Comparison of ENCODE assay signal across 17 cellular contexts in genomic region chr2:5562865-5563264, GRCh38.
DNase-seq lines count a peak whose midpoint lies in the region; ATAC-seq, FAIRE-seq and TF ChIP-seq lines count a peak whose summit lies in the region.
"Had no signal": no experiment of that assay in that cellular context is flagged by ENCODE, and none has a peak within 500 bp of the region (broad histone marks: within the 10 kb centered on the region; RNA-seq: fewer than 3 reads in every experiment).

No MANE protein-coding gene starts in this region.

- no peaks in the 10 kb centered on the region for H3K4me1 ChIP-seq in neural progenitor cell
- H3K4me1 ChIP-seq in uterus: no peaks in the 10 kb centered on the region

- TF ChIP-seq CTCF in brain (conservative IDR thresholded peaks at IDR 0.05) (no peak), neural progenitor cell (IDR thresholded peaks at IDR 0.05) (no peak), uterus (IDR thresholded peaks at IDR 0.05) (no peak)

- H3K4me3 Mint-ChIP-seq in brain (no peak overlapping the region), neural progenitor cell (no peak overlapping the region)
- no peak overlapping the region for H3K4me3 Mint-ChIP-seq in stimulated activated memory B cell treated with anti-CD40 and anti-IgM and Interleukin-4, amounts not matched to agents 10 μg/mL and 1 μg/mL and 100 μg/mL, for 72 hours
- H3K4me3 Mint-ChIP-seq: B cell; CD4-positive, alpha-beta T cell had no signal

- H3K27ac Mint-ChIP-seq in brain (peak overlapping the region in 3 of 5 experiments; percentile 0 to 47 (median 37)), neural progenitor cell (peak overlapping the region; percentile 15)
- no peak overlapping the region for H3K27ac Mint-ChIP-seq in stimulated activated memory B cell treated with anti-CD40 and anti-IgM and Interleukin-4, amounts not matched to agents 10 μg/mL and 1 μg/mL and 100 μg/mL, for 72 hours
- H3K27ac Mint-ChIP-seq: B cell; CD4-positive, alpha-beta T cell had no signal

- H3K36me3 Mint-ChIP-seq in brain: no peaks in the 10 kb centered on the region
- H3K36me3 Mint-ChIP-seq in neural progenitor cell: no peaks in the 10 kb centered on the region
- H3K36me3 Mint-ChIP-seq in stimulated activated memory B cell treated with anti-CD40 and anti-IgM and Interleukin-4, amounts not matched to agents 10 μg/mL and 1 μg/mL and 100 μg/mL, for 72 hours: no peaks in the 10 kb centered on the region

- no peak overlapping the region for H3K27ac ChIP-seq in neural progenitor cell
- H3K27ac ChIP-seq in uterus: no peak overlapping the region

- H3K27me3 Mint-ChIP-seq in brain (no peaks in the 10 kb centered on the region), neural progenitor cell (ENCODE audit: insufficient read depth, low read depth) (peaks cover 6% of the 10 kb centered on the region)
- no peaks in the 10 kb centered on the region for H3K27me3 Mint-ChIP-seq in stimulated activated memory B cell treated with anti-CD40 and anti-IgM and Interleukin-4, amounts not matched to agents 10 μg/mL and 1 μg/mL and 100 μg/mL, for 72 hours
- H3K27me3 Mint-ChIP-seq: B cell; CD4-positive, alpha-beta T cell had no signal

- peak; percentile 26 for FAIRE-seq in GM12891 (lab: Jason Lieb, UNC)
- FAIRE-seq: GM12892, GM19239 had no signal

- H3K9me3 Mint-ChIP-seq in brain (peaks cover 0 to 15% (median 9%) of the 10 kb centered on the region in 5 experiments), neural progenitor cell (peaks cover 13% of the 10 kb centered on the region)
- peaks cover 4% of the 10 kb centered on the region for H3K9me3 Mint-ChIP-seq in stimulated activated memory B cell treated with anti-CD40 and anti-IgM and Interleukin-4, amounts not matched to agents 10 μg/mL and 1 μg/mL and 100 μg/mL, for 72 hours

- H3F3A ChIP-seq in neural progenitor cell (ENCODE audit: low read depth): no peaks in the 10 kb centered on the region

- H3K9ac ChIP-seq in neural progenitor cell: no peak overlapping the region

- H3K36me3 ChIP-seq in neural progenitor cell (no peaks in the 10 kb centered on the region), uterus (no peaks in the 10 kb centered on the region)

- H3K27me3 ChIP-seq in neural progenitor cell: no peaks in the 10 kb centered on the region
- H3K27me3 ChIP-seq in uterus: no peaks in the 10 kb centered on the region

- intact Hi-C loops in uterus (cut with DNase I; ENCODE audit: low total_unique reads): no loop called here

- no peak overlapping the region for H3K4me2 ChIP-seq in neural progenitor cell

- H3K9me3 ChIP-seq in neural progenitor cell (ENCODE audit: low read depth): no peaks in the 10 kb centered on the region
- no peaks in the 10 kb centered on the region for H3K9me3 ChIP-seq in uterus

- TF ChIP-seq POLR2A in GM12891 (IDR thresholded peaks at IDR 0.05; ENCODE audit: low read depth, low read length) (no peak), uterus (IDR thresholded peaks at IDR 0.05) (no peak)

- H2AFZ ChIP-seq in neural progenitor cell (replicated peaks): no peak overlapping the region

- H3K4me1 Mint-ChIP-seq in brain (peaks cover 5% of the 10 kb centered on the region), neural progenitor cell (peaks cover 8% of the 10 kb centered on the region)
- H3K4me1 Mint-ChIP-seq in stimulated activated memory B cell treated with anti-CD40 and anti-IgM and Interleukin-4, amounts not matched to agents 10 μg/mL and 1 μg/mL and 100 μg/mL, for 72 hours: no peaks in the 10 kb centered on the region
- H3K4me1 Mint-ChIP-seq: B cell had no signal

- H4K20me1 ChIP-seq in neural progenitor cell (ENCODE audit: low read depth): no peaks in the 10 kb centered on the region

- no peak for DNase-seq in GM12891 (ENCODE audit: insufficient read length, low spot score)
- DNase-seq in neural progenitor cell (ENCODE audit: low spot score): no peak
- no peak for DNase-seq in mesenteric fat pad (ENCODE audit: low spot score)
- no peak for DNase-seq in uterus
- DNase-seq: ACHN; C1 segment of cervical spinal cord; Calu3; CD4-positive, alpha-beta T cell; DMS79; IMR-90 had no signal

- H3K79me2 ChIP-seq in neural progenitor cell (ENCODE audit: low read depth): no peaks in the 10 kb centered on the region

- H3K4me3 ChIP-seq in neural progenitor cell (no peak overlapping the region), uterus (no peak overlapping the region)

- peak; percentile 36 for ATAC-seq in stimulated activated memory B cell treated with anti-CD40 and anti-IgM and Interleukin-4, amounts not matched to agents 10 μg/mL and 1 μg/mL and 100 μg/mL, for 72 hours
- ATAC-seq in GM21717 (IDR thresholded peaks at IDR 0.05; ENCODE audit: unreplicated experiment): no peak
- ATAC-seq: HCT116 had no signal

TF ChIP-seq in GM12891, 5 proteins besides CTCF, POLR2A, EP300 and RAD21:
- TF ChIP-seq POU2F2 (IDR thresholded peaks at IDR 0.05; ENCODE audit: low read depth, low read length) (no peak), PAX5 (IDR thresholded peaks at IDR 0.05; ENCODE audit: insufficient read depth, low read length, severe bottlenecking) (no peak), TAF1 (IDR thresholded peaks at IDR 0.05; ENCODE audit: low read depth, low read length) (no peak), SPI1 (IDR thresholded peaks at IDR 0.05; ENCODE audit: low read depth, low read length) (no peak), POLR2AphosphoS5 (IDR thresholded peaks at IDR 0.05; ENCODE audit: low read depth, low read length) (no peak)
TF ChIP-seq in GM12891: peak in this region for 0.
